ENCODE assay signal across 1 cellular context in genomic region chr17:4600563-4600962, GRCh38.
TF ChIP-seq lines count a peak whose summit lies in the region.

No MANE protein-coding gene starts in this region.

TF ChIP-seq in WTC11, 78 proteins besides CTCF, POLR2A, EP300 and RAD21 (continued from another document):
- TF ChIP-seq CDX4 (CRISPR knock-in tag; IDR thresholded peaks at IDR 0.05; ENCODE audit: borderline replicate concordance) (no peak), ZNF423 (CRISPR knock-in tag; IDR thresholded peaks at IDR 0.05) (no peak), JUN (CRISPR knock-in tag; IDR thresholded peaks at IDR 0.05) (no peak), CREB1 (CRISPR knock-in tag; IDR thresholded peaks at IDR 0.05) (no peak), MAX (CRISPR knock-in tag; IDR thresholded peaks at IDR 0.05) (no peak)
- TF ChIP-seq, protein P1, sequence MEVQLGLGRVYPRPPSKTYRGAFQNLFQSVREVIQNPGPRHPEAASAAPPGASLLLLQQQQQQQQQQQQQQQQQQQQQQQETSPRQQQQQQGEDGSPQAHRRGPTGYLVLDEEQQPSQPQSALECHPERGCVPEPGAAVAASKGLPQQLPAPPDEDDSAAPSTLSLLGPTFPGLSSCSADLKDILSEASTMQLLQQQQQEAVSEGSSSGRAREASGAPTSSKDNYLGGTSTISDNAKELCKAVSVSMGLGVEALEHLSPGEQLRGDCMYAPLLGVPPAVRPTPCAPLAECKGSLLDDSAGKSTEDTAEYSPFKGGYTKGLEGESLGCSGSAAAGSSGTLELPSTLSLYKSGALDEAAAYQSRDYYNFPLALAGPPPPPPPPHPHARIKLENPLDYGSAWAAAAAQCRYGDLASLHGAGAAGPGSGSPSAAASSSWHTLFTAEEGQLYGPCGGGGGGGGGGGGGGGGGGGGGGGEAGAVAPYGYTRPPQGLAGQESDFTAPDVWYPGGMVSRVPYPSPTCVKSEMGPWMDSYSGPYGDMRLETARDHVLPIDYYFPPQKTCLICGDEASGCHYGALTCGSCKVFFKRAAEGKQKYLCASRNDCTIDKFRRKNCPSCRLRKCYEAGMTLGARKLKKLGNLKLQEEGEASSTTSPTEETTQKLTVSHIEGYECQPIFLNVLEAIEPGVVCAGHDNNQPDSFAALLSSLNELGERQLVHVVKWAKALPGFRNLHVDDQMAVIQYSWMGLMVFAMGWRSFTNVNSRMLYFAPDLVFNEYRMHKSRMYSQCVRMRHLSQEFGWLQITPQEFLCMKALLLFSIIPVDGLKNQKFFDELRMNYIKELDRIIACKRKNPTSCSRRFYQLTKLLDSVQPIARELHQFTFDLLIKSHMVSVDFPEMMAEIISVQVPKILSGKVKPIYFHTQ (CRISPR knock-in tag; IDR thresholded peaks at IDR 0.05) = no peak
- TF ChIP-seq, protein P2, sequence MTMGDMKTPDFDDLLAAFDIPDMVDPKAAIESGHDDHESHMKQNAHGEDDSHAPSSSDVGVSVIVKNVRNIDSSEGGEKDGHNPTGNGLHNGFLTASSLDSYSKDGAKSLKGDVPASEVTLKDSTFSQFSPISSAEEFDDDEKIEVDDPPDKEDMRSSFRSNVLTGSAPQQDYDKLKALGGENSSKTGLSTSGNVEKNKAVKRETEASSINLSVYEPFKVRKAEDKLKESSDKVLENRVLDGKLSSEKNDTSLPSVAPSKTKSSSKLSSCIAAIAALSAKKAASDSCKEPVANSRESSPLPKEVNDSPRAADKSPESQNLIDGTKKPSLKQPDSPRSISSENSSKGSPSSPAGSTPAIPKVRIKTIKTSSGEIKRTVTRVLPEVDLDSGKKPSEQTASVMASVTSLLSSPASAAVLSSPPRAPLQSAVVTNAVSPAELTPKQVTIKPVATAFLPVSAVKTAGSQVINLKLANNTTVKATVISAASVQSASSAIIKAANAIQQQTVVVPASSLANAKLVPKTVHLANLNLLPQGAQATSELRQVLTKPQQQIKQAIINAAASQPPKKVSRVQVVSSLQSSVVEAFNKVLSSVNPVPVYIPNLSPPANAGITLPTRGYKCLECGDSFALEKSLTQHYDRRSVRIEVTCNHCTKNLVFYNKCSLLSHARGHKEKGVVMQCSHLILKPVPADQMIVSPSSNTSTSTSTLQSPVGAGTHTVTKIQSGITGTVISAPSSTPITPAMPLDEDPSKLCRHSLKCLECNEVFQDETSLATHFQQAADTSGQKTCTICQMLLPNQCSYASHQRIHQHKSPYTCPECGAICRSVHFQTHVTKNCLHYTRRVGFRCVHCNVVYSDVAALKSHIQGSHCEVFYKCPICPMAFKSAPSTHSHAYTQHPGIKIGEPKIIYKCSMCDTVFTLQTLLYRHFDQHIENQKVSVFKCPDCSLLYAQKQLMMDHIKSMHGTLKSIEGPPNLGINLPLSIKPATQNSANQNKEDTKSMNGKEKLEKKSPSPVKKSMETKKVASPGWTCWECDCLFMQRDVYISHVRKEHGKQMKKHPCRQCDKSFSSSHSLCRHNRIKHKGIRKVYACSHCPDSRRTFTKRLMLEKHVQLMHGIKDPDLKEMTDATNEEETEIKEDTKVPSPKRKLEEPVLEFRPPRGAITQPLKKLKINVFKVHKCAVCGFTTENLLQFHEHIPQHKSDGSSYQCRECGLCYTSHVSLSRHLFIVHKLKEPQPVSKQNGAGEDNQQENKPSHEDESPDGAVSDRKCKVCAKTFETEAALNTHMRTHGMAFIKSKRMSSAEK (CRISPR knock-in tag; IDR thresholded peaks at IDR 0.05; ENCODE audit: borderline replicate concordance) = no peak
